In genomic region chr11:43738600-43739409, GRCh38 we compare ENCODE assay signal across 12 cellular contexts. TPM values are rescaled to one million over a fixed set of nuclear protein-coding genes. Genes with fewer than 3 reads are reported as not detected.
DNase-seq lines count a peak whose midpoint lies in the region; ATAC-seq, FAIRE-seq and TF ChIP-seq lines count a peak whose summit lies in the region.
"Had no signal": no experiment of that assay in that cellular context is flagged by ENCODE, and none has a peak within 500 bp of the region (broad histone marks: within the 10 kb centered on the region; RNA-seq: fewer than 3 reads in every experiment).

No MANE protein-coding gene starts in this region.

- FAIRE-seq in H1 (lab: Jason Lieb, UNC) (no peak), pancreas (lab: Jason Lieb, UNC) (no peak)

- CTCF ChIA-PET in H1 (lab: Charles Lee; ENCODE audit: partially characterized antibody), result no interaction called here

- peaks cover 4% of the 10 kb centered on the region for H3K79me1 ChIP-seq in H1 (ENCODE audit: low read depth, low read length)

- peaks cover 3 to 80% of the 10 kb centered on the region in 2 experiments; a peak in 2 of 4 replicates for H3K79me2 ChIP-seq in H1 (ENCODE audit: control insufficient read depth in 1 of 2, insufficient read depth in 2 of 2, low read length in 2 of 2)

- H2AK5ac ChIP-seq in H1 (ENCODE audit: low read depth, low read length), result no peak overlapping the region

- peak; percentile 45 for ATAC-seq in GM18868 (IDR thresholded peaks at IDR 0.05; ENCODE audit: unreplicated experiment)
- ATAC-seq in pancreas, result peak; percentile 85 to 95 (median 92)

- no peak overlapping the region for H2BK5ac ChIP-seq in H1 (ENCODE audit: low read depth, low read length)

- intact Hi-C loops in pancreas (cut with DNase I), result no loop called here
- intact Hi-C loops in lower leg skin (cut with DNase I; ENCODE audit: low total_unique reads), result no loop called here

- DNase-seq in NCI-H526 treated with DMSO at 0.1 percent for 48 hours (lab: John Stamatoyannopoulos, UW) (peak; percentile 52), H1 (ENCODE audit: low read depth in 1 of 2, low spot score in 2 of 2) (no peak), pancreas (peak in 3 of 6 donors; percentile 11 to 23 (median 14)), lower leg skin (ENCODE audit: low spot score in 2 of 2) (no peak), middle frontal gyrus (ENCODE audit: extremely low spot score, low spot score) (no peak)
- DNase-seq in central memory CD4-positive, alpha-beta T cell, result no peak
- no peak for DNase-seq in activated CD4-positive, alpha-beta T cell treated with anti-CD3 and anti-CD28 coated beads, Interleukin-2, amount 50 U/mL, for 1 hour
- DNase-seq: amygdala, NCI-H510A treated with DMSO at 0.1 percent for 48 hours, tibial artery had no signal

- TF ChIP-seq CTCF in H1 (IDR thresholded peaks at IDR 0.05; ENCODE audit: control extremely low read depth in 1 of 3, insufficient read depth in 1 of 3, low read depth in 1 of 3, low read length in 3 of 3), result no peak
- no peak for TF ChIP-seq CTCF in pancreas (IDR thresholded peaks at IDR 0.05)
- TF ChIP-seq CTCF in lower leg skin (IDR thresholded peaks at IDR 0.05), result no peak

- TF ChIP-seq RAD21 in H1 (IDR thresholded peaks at IDR 0.05 in 1 of 2, conservative IDR thresholded peaks at IDR 0.05 in 1 of 2; ENCODE audit: low read depth in 2 of 2, low read length in 2 of 2), result no peak

- H3K9me3 ChIP-seq in H1 (ENCODE audit: insufficient read depth in 2 of 2, low read depth in 1 of 2, low read length in 1 of 2) (no peaks in the 10 kb centered on the region), pancreas (no peaks in the 10 kb centered on the region)
- H3K9me3 ChIP-seq: ovary, tibial artery had no signal

- WGBS in H1 (ENCODE audit: extremely low coverage in 1 of 2, insufficient coverage in 1 of 2, insufficient read length in 1 of 2, insufficient replicate concordance in 2 of 2, low coverage in 1 of 2, low lambda C conversion rate in 2 of 2, missing lambda C conversion rate in 1 of 2), 2 experiments, result 79% methylated on average over 6 of the region's 6 CpGs; no CpG with 5 or more reads in 1 of the 2 experiments
- 15 to 23% methylated on average over 6 of the region's 6 CpGs for WGBS in pancreas, 2 donors
- 42 to 44% methylated on average over 6 of the region's 6 CpGs for WGBS in lower leg skin, 2 donors

- H4K8ac ChIP-seq in H1 (ENCODE audit: extremely low read depth, insufficient read depth, low read length), result no peak overlapping the region

- H3K56ac ChIP-seq in H1 (replicated peaks; ENCODE audit: insufficient read length, low read depth, low read length), result no peak overlapping the region

- TF ChIP-seq EP300 in H1 (IDR thresholded peaks at IDR 0.05; ENCODE audit: borderline replicate concordance in 1 of 2, low read depth in 2 of 2, low read length in 2 of 2), result no peak

- H3K23me2 ChIP-seq in H1 (ENCODE audit: low read depth, low read length), result no peaks in the 10 kb centered on the region

- no peak overlapping the region for H2AFZ ChIP-seq in H1 (ENCODE audit: low read length)

- no peak overlapping the region for H2BK12ac ChIP-seq in H1 (ENCODE audit: low read depth, low read length)

- TF ChIP-seq POLR2A in H1 (IDR thresholded peaks at IDR 0.05; ENCODE audit: control extremely low read depth in 1 of 2, low read depth in 2 of 2, low read length in 2 of 2), result no peak
- TF ChIP-seq POLR2A in lower leg skin (IDR thresholded peaks at IDR 0.05), result no peak

- H3K27ac ChIP-seq in H1 (ENCODE audit: low read depth, low read length), result no peak overlapping the region
- peak overlapping the region in 1 of 4 donors; percentile 17 for H3K27ac ChIP-seq in pancreas
- H3K27ac ChIP-seq: ovary had no signal

- H3K14ac ChIP-seq in H1 (ENCODE audit: insufficient read length), result no peak overlapping the region

- H3K27me3 ChIP-seq in H1 (replicated peaks in 1 of 4; ENCODE audit: control insufficient read depth in 3 of 4, extremely low read depth in 1 of 4, insufficient read depth in 3 of 4, low read length in 3 of 4) (no peaks in the 10 kb centered on the region), pancreas (no peaks in the 10 kb centered on the region)
- H3K27me3 ChIP-seq: ovary, tibial artery had no signal

- H3K9ac ChIP-seq in H1 (replicated peaks in 1 of 4; ENCODE audit: extremely low read depth in 1 of 4, low read depth in 3 of 4, low read length in 3 of 4), result no peak overlapping the region

- 0 out of 4 replicates have a peak overlapping the region, but pooled peaks of 1 of the 2 experiments have one; percentile 7 for H3K4me2 ChIP-seq in H1 (ENCODE audit: insufficient read depth in 1 of 2, low read depth in 2 of 2, low read length in 2 of 2)

- peaks cover 0 to 3% (median 0%) of the 10 kb centered on the region in 4 experiments; a peak in 1 of 8 replicates for H3K36me3 ChIP-seq in H1 (ENCODE audit: control insufficient read depth in 2 of 4, insufficient read depth in 4 of 4, low read length in 3 of 4)
- no peaks in the 10 kb centered on the region for H3K36me3 ChIP-seq in pancreas
- H3K36me3 ChIP-seq: ovary had no signal

- H3K23ac ChIP-seq in H1 (ENCODE audit: insufficient read length), result no peak overlapping the region

- H4K5ac ChIP-seq in H1 (ENCODE audit: insufficient read length, low read depth, low read length), result no peak overlapping the region

- H3K4me1 ChIP-seq in H1 (replicated peaks in 1 of 4; ENCODE audit: control insufficient read depth in 3 of 4, insufficient read depth in 4 of 4, low read length in 3 of 4) (peaks cover 0 to 9% (median 6%) of the 10 kb centered on the region in 4 experiments; a peak in 5 of 7 replicates), pancreas (peaks cover 5 to 30% (median 30%) of the 10 kb centered on the region in 3 donors)

- no peak overlapping the region for H4K91ac ChIP-seq in H1 (replicated peaks; ENCODE audit: insufficient read length, low read length)

- H3K4ac ChIP-seq in H1 (replicated peaks; ENCODE audit: insufficient read length, low read depth, low read length), result no peak overlapping the region

- H2BK15ac ChIP-seq in H1 (ENCODE audit: low read length), result 0 out of 2 replicates have a peak overlapping the region, but pooled peaks have one; percentile 67

- POLR2A ChIA-PET in H1 (lab: Charles Lee; ENCODE audit: partially characterized antibody), result interaction anchor here (0.6 to 1.0 kb wide), 3 partner anchors 10 to 157 kb away, joined by 3 read pairs; no protein-coding TSS in a partner anchor

- H2BK120ac ChIP-seq in H1 (replicated peaks; ENCODE audit: low read depth, low read length), result no peak overlapping the region

- H3K4me3 ChIP-seq in H1 (ENCODE audit: extremely low read depth in 1 of 4, insufficient read depth in 2 of 4, low read depth in 3 of 4, low read length in 4 of 4), result no peak overlapping the region
- no peak overlapping the region for H3K4me3 ChIP-seq in pancreas
- no peak overlapping the region for H3K4me3 ChIP-seq in lower leg skin (ENCODE audit: low read depth, poor library complexity, severe bottlenecking)
- H3K4me3 ChIP-seq: ovary, tibial artery had no signal

- no peak overlapping the region for H3K18ac ChIP-seq in H1 (ENCODE audit: extremely low read depth, low read length)

- H4K20me1 ChIP-seq in H1 (replicated peaks in 1 of 2; ENCODE audit: control insufficient read depth in 1 of 2, insufficient read depth in 2 of 2, low read length in 2 of 2), result peaks cover 2 to 8% of the 10 kb centered on the region in 2 experiments

- H2BK20ac ChIP-seq in H1 (ENCODE audit: low read length), result no peak overlapping the region

TF ChIP-seq in H1, 55 proteins besides CTCF, POLR2A, EP300 and RAD21 (continues in another document):
- TF ChIP-seq HDAC6 (IDR thresholded peaks at IDR 0.05; ENCODE audit: low read depth, low read length), result no peak
- no peak for TF ChIP-seq ATF3 (IDR thresholded peaks at IDR 0.05; ENCODE audit: insufficient read depth, low read depth, low read length)
- TF ChIP-seq RFX5 (IDR thresholded peaks at IDR 0.05; ENCODE audit: borderline replicate concordance, low read depth, low read length), result no peak
- TF ChIP-seq NRF1 (IDR thresholded peaks at IDR 0.05; ENCODE audit: low read depth, low read length), result no peak; the same call in 1 of the 2 replicates
- no peak for TF ChIP-seq SRF (IDR thresholded peaks at IDR 0.05; ENCODE audit: low read depth, low read length)
- no peak for TF ChIP-seq SAP30 (IDR thresholded peaks at IDR 0.05; ENCODE audit: insufficient read depth, insufficient replicate concordance, low read length)
- TF ChIP-seq CHD1 (IDR thresholded peaks at IDR 0.05; ENCODE audit: low read depth, low read length), result no peak
- no peak for TF ChIP-seq GTF2F1 (IDR thresholded peaks at IDR 0.05; ENCODE audit: borderline replicate concordance, low read depth, low read length)
- TF ChIP-seq ATF2 (IDR thresholded peaks at IDR 0.05; ENCODE audit: low read length), result no peak
- TF ChIP-seq CBX8 (IDR thresholded peaks at IDR 0.05; ENCODE audit: borderline replicate concordance, low read depth, low read length), result no peak
- no peak for TF ChIP-seq TAF7 (optimal IDR thresholded peaks at IDR 0.05; ENCODE audit: borderline replicate concordance, low read depth, low read length)
- TF ChIP-seq POU5F1 (IDR thresholded peaks at IDR 0.05; ENCODE audit: low read depth, low read length), result no peak

RNA-seq across cellular contexts. Expression of gene HSD17B12, which starts 58.3 kb away (rescaled TPM):
- total RNA-seq in H1 (2021; fragmentation: NEBNext Ultra II Directional; extraction: Animal tissue kit (Norgen Biotek cat#: 25700)), result 117 and 121 TPM in 2 replicates
- polyA plus RNA-seq in H1 (2011; rRNA removed) (44.0 and 46.0 TPM in 2 replicates), pancreas (10 to 100 TPM; 21.0 to 39.1 TPM)
- 40.0 TPM for polyA plus RNA-seq in H1 (2011; cell fraction: cytosol; rRNA removed)
- polyA plus RNA-seq in H1 (2011; cell fraction: nucleus; rRNA removed), result 212 TPM
- polyA plus RNA-seq in H1 (2012, experiment 1 of 2), result 70.5 to 96.6 TPM (median 83.1 TPM) in 4 replicates
- polyA plus RNA-seq in H1 (2012, experiment 2 of 2), result 9.0 TPM
- 253 TPM for polyA plus RNA-seq in H1 (2013, experiment 1 of 2)
- polyA plus RNA-seq in H1 (2013, experiment 2 of 2), result 257 TPM
- 101 and 110 TPM in 2 replicates for polyA minus RNA-seq in H1 (2011; rRNA and poly(A)+ RNA removed)
- polyA minus RNA-seq in H1 (2011; cell fraction: cytosol; rRNA and poly(A)+ RNA removed), result 63.0 TPM
- 293 TPM for polyA minus RNA-seq in H1 (2011; cell fraction: nucleus; rRNA and poly(A)+ RNA removed)
- total RNA-seq in pancreas (10 to 100 TPM; 24.7 to 51.9 (median 43.9) TPM), lower leg skin (10 to 100 TPM; 32.0 to 69.7 (median 46.6) TPM)
